ENCODE assay signal across 11 cellular contexts in the genomic region with DNA sequence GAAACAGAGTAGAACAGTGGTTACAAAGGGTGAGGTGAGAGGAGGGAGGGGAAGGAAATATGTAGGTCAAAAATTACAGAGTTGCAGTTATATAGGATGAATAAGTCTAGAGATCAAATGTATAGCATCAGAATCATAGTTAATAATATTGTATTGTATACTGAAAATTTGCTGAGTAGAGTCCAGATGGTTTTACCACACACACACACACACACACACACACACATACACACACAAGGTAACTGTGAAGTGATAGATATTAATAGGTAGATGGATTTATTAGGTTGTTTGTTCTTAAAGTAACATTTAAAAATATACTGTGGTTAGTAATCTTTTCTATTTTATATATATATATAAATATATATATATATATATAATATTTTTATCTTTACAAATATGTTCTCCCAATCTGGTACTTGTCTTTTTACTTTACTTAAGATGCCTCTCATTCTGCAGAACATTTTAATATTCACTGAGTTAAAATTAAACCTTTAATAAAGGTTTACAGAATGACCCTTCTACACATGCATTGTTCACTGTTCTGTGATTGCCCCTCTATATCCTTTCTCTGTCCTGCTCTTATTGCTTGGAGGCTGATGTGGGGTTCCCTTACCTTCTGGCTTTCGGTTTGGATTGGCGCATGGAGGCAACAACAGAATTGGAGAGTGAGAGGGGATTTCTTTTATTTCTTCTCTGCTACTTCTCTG. TPM values are rescaled to one million over a fixed set of nuclear protein-coding genes. Genes with fewer than 3 reads are reported as not detected.
DNase-seq lines count a peak whose midpoint lies in the region; ATAC-seq and TF ChIP-seq lines count a peak whose summit lies in the region.
"Had no signal": no experiment of that assay in that cellular context is flagged by ENCODE, and none has a peak within 500 bp of the region (broad histone marks: within the 10 kb centered on the region; RNA-seq: fewer than 3 reads in every experiment).

No MANE protein-coding gene starts in this region.

- H3K27ac ChIP-seq in RWPE2 (ENCODE audit: poor library complexity, severe bottlenecking), result peak overlapping the region; percentile 78
- H3K27ac ChIP-seq: sigmoid colon had no signal

- peak; percentile 9; the same call in 2 of the 3 replicates for ATAC-seq in RWPE2 (ENCODE audit: low read depth)
- no peak for ATAC-seq in GM21367 (IDR thresholded peaks at IDR 0.05; ENCODE audit: unreplicated experiment)
- no peak for ATAC-seq in GM19351 (IDR thresholded peaks at IDR 0.05; ENCODE audit: unreplicated experiment)

- no peaks in the 10 kb centered on the region for H3K27me3 ChIP-seq in RWPE2 (ENCODE audit: insufficient read depth, poor library complexity, severe bottlenecking)
- H3K27me3 ChIP-seq: sigmoid colon had no signal

- DNase-seq in GM12865 (ENCODE audit: low read depth) (no peak), RWPE2 (ENCODE audit: low spot score) (no peak), epithelial cell of proximal tubule (ENCODE audit: low read depth) (no peak), neural crest cell (ENCODE audit: low read depth, low spot score) (no peak), NCI-H2029 (lab: John Stamatoyannopoulos, UW) (no peak), KG1 (lab: John Stamatoyannopoulos, UW) (no peak)
- DNase-seq: cerebellar nuclear complex; sigmoid colon; stimulated activated CD8-positive, alpha-beta memory T cell treated with anti-CD3 and anti-CD28 coated beads, Interleukin-4, amount 100 ng/mL, for 48 hours had no signal

- H3K27ac Mint-ChIP-seq in neural crest cell (ENCODE audit: unreplicated experiment), result peak overlapping the region; percentile 69

- H3K4me1 Mint-ChIP-seq in neural crest cell, result peaks cover 8% of the 10 kb centered on the region

- no peaks in the 10 kb centered on the region for H3K36me3 Mint-ChIP-seq in neural crest cell (ENCODE audit: low read depth)

- no peaks in the 10 kb centered on the region for H3K9me3 ChIP-seq in RWPE2 (ENCODE audit: severe bottlenecking)
- H3K9me3 ChIP-seq: sigmoid colon had no signal

- H3K27me3 Mint-ChIP-seq in neural crest cell (ENCODE audit: low read depth), result no peaks in the 10 kb centered on the region

- no peaks in the 10 kb centered on the region for H3K36me3 ChIP-seq in RWPE2 (ENCODE audit: low read depth)
- H3K36me3 ChIP-seq: sigmoid colon had no signal

- peaks cover 29% of the 10 kb centered on the region for H3K4me1 ChIP-seq in RWPE2 (ENCODE audit: insufficient read depth, poor library complexity, severe bottlenecking)
- H3K4me1 ChIP-seq: sigmoid colon had no signal

- peak overlapping the region; percentile 60 for H3K4me3 Mint-ChIP-seq in neural crest cell

- no peaks in the 10 kb centered on the region for H3K9me3 Mint-ChIP-seq in neural crest cell

- TF ChIP-seq CTCF in GM12865 (IDR thresholded peaks at IDR 0.05; ENCODE audit: insufficient read depth, low read depth, low read length, missing control alignments) (no peak), RWPE2 (IDR thresholded peaks at IDR 0.05; ENCODE audit: poor library complexity, severe bottlenecking) (no peak), epithelial cell of proximal tubule (conservative IDR thresholded peaks at IDR 0.05; ENCODE audit: low read depth, low read length) (no peak), neural crest cell (conservative IDR thresholded peaks at IDR 0.05) (no peak)

- H3K4me3 ChIP-seq in GM12865 (ENCODE audit: low read depth, low read length) (peak overlapping the region; percentile 7; the same call in 1 of the 2 replicates), RWPE2 (ENCODE audit: severe bottlenecking) (peak overlapping the region; percentile 24), epithelial cell of proximal tubule (ENCODE audit: low read depth, low read length) (peak overlapping the region; percentile 67)
- H3K4me3 ChIP-seq: sigmoid colon had no signal

RNA-seq across cellular contexts. Expression of gene PTCHD4, which starts 0.4 kb away (rescaled TPM):
- total RNA-seq in epithelial cell of proximal tubule (0.07 and 1.3 TPM in 2 replicates), neural crest cell (1.2 and 1.4 TPM in 2 replicates)

Comparison
In these comparisons a context has a peak if more than half of its experiments do, and no peak if none do; other contexts are left out.
1. H3K4me3 ChIP-seq: peak in every context shown above with its lines; median percentile 67 in epithelial cell of proximal tubule; 24 in RWPE2; 7 in GM12865.